12 cellular contexts compared by ENCODE assay signal in the genomic region with DNA sequence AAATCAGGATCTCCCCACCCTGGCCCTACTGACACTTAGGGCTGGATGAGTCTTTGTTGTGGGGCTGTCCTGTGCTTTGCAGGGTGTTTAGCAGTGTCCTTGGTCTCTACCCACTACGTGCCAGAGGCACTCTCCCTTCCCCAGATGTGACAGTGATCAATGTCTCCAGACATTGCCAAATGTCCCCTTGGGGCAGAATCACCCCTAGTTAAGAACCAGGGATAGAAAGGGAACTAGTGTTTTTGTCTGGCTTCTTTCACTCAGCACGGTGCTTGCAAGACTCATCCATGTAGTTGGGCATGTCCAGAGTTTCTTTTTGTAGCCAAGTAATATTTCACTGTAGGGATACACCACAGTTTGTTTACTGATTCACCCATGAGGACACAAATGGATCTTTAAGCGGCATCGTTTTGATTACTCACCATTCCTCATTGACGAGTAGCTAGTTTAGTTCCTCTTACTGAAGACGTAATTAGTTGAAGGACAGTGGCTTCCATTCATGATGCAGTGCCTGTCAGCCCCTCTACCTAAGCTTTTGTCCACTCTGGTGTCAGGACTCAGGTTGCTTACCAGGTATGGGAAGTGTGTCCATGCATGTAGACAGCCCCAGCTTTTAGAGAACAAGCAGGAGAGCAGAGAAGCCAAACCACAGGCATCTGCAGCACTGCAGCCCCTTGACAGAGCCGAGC. TPM values are rescaled to one million over a fixed set of nuclear protein-coding genes. Genes with fewer than 3 reads are reported as not detected.
DNase-seq lines count a peak whose midpoint lies in the region; ATAC-seq and TF ChIP-seq lines count a peak whose summit lies in the region.
"Had no signal": no experiment of that assay in that cellular context is flagged by ENCODE, and none has a peak within 500 bp of the region (broad histone marks: within the 10 kb centered on the region; RNA-seq: fewer than 3 reads in every experiment).

No MANE protein-coding gene starts in this region.

- H3K27me3 ChIP-seq in heart right ventricle (no peaks in the 10 kb centered on the region), mucosa of rectum (ENCODE audit: control insufficient read depth in 2 of 2, insufficient read depth in 2 of 2, low read length in 2 of 2) (no peaks in the 10 kb centered on the region), H7 (ENCODE audit: control insufficient read depth, insufficient read depth, low read length) (no peaks in the 10 kb centered on the region)
- H3K27me3 ChIP-seq: testis had no signal

- H3K4me3 Mint-ChIP-seq in chondrocyte (ENCODE audit: unreplicated experiment), result no peak overlapping the region
- peak overlapping the region; percentile 33 for H3K4me3 Mint-ChIP-seq in type B pancreatic cell

- ATAC-seq in heart right ventricle (no peak), Right ventricle myocardium inferior (no peak), HG03521 (IDR thresholded peaks at IDR 0.05; ENCODE audit: unreplicated experiment) (no peak)

- WGBS in heart right ventricle, 2 donors, result 73 to 75% methylated on average over 7 of the region's 7 CpGs

- intact Hi-C loops in heart right ventricle (cut with DNase I) (loop anchor here in 1 of 10 donors (10.0 kb wide), 1 partner anchor 60 kb away; a partner anchor contains a TSS), Right ventricle myocardium inferior (cut with DNase I) (loop anchor here (2.0 kb wide), 1 partner anchor 60 kb away; no protein-coding TSS in a partner anchor)

- H3K27me3 Mint-ChIP-seq in chondrocyte (ENCODE audit: low read depth) (no peaks in the 10 kb centered on the region), type B pancreatic cell (no peaks in the 10 kb centered on the region)

- peak overlapping the region in 1 of 2 donors; percentile 43 for H3K9ac ChIP-seq in mucosa of rectum (ENCODE audit: low read depth in 1 of 2, low read length in 2 of 2)

- H3K27ac Mint-ChIP-seq in chondrocyte (ENCODE audit: unreplicated experiment) (peak overlapping the region; percentile 95), type B pancreatic cell (peak overlapping the region; percentile 71)

- H3K4me1 ChIP-seq in heart right ventricle (peaks cover 24 to 97% (median 72%) of the 10 kb centered on the region in 9 donors), mucosa of rectum (ENCODE audit: control insufficient read depth in 2 of 2, insufficient read depth in 2 of 2, low read length in 2 of 2) (peaks cover 35 to 52% of the 10 kb centered on the region in 2 donors)

- DNase-seq in heart right ventricle (no peak), Right ventricle myocardium inferior (ENCODE audit: missing footprints) (no peak), chondrocyte (ENCODE audit: low spot score) (no peak), type B pancreatic cell (ENCODE audit: extremely low spot score, unreplicated experiment) (no peak), DMS 273 (lab: John Stamatoyannopoulos, UW; ENCODE audit: unreplicated experiment) (no peak), H7 (no peak)
- DNase-seq: ACHN, GDM1, NCI-H1436 treated with DMSO at 0.1 percent for 48 hours had no signal

- H3K4me1 Mint-ChIP-seq in chondrocyte (ENCODE audit: low read depth) (peaks cover 88% of the 10 kb centered on the region), type B pancreatic cell (ENCODE audit: unreplicated experiment) (peaks cover 27% of the 10 kb centered on the region)

- H3K36me3 Mint-ChIP-seq in chondrocyte (ENCODE audit: low read depth) (peaks cover 15% of the 10 kb centered on the region), type B pancreatic cell (peaks cover 22% of the 10 kb centered on the region)

- H3K27ac ChIP-seq in heart right ventricle, result peak overlapping the region; percentile 38 to 97 (median 85)
- H3K27ac ChIP-seq in mucosa of rectum (ENCODE audit: low read depth in 2 of 2, low read length in 2 of 2), result peak overlapping the region; percentile 93 to 95

- TF ChIP-seq CTCF in heart right ventricle (IDR thresholded peaks at IDR 0.05) (no peak), chondrocyte (IDR thresholded peaks at IDR 0.05) (no peak), type B pancreatic cell (conservative IDR thresholded peaks at IDR 0.05) (no peak)

- H3K9me3 ChIP-seq in heart right ventricle, result no peaks in the 10 kb centered on the region
- H3K9me3 ChIP-seq in mucosa of rectum (ENCODE audit: control insufficient read depth in 2 of 2, low read length in 2 of 2), result no peaks in the 10 kb centered on the region
- H3K9me3 ChIP-seq: testis had no signal

- peaks cover 0 to 94% (median 9%) of the 10 kb centered on the region in 9 donors for H3K36me3 ChIP-seq in heart right ventricle
- H3K36me3 ChIP-seq in mucosa of rectum (ENCODE audit: control insufficient read depth in 2 of 2, insufficient read depth in 2 of 2, low read length in 2 of 2), result peaks cover 26 to 58% of the 10 kb centered on the region in 2 donors
- peaks cover 11% of the 10 kb centered on the region for H3K36me3 ChIP-seq in H7 (replicated peaks; ENCODE audit: control insufficient read depth, insufficient read depth, low read length)

- H3K9me3 Mint-ChIP-seq in chondrocyte (ENCODE audit: low read depth), result no peaks in the 10 kb centered on the region
- no peaks in the 10 kb centered on the region for H3K9me3 Mint-ChIP-seq in type B pancreatic cell

- H3K4me3 ChIP-seq in heart right ventricle, result no peak overlapping the region
- H3K4me3 ChIP-seq in mucosa of rectum (ENCODE audit: low read length in 2 of 2), result no peak overlapping the region
- H3K4me3 ChIP-seq in H7 (ENCODE audit: insufficient read depth, low read depth, low read length), result no peak overlapping the region
- H3K4me3 ChIP-seq: testis had no signal

RNA-seq across cellular contexts. Expression of a gene that starts 26.0 kb away (rescaled TPM):
- total RNA-seq in heart right ventricle (10 to 100 TPM in 2 of 10 donors, 1 to 10 TPM in 8; 4.7 to 11.3 (median 9.0) TPM), Right ventricle myocardium inferior (7.5 TPM), chondrocyte (5.2 to 52.3 TPM (median 5.6 TPM) in 3 replicates), type B pancreatic cell (ENCODE audit: low replicate concordance) (26.4 and 57.8 TPM in 2 replicates)
- 10 to 100 TPM in 1 of 2 donors, 1 to 10 TPM in 1; 4.6 to 17.0 TPM for polyA plus RNA-seq in heart right ventricle
- 0.28 and 0.70 TPM in 2 replicates for total RNA-seq in H7 (2014; rRNA removed; shearing (Covaris generic))

RNA-seq across cellular contexts. Expression of a gene that starts 28.1 kb away (rescaled TPM):
- total RNA-seq in heart right ventricle, result 10 to 100 TPM; 41.7 to 64.4 (median 55.8) TPM
- polyA plus RNA-seq in heart right ventricle, result 100 to 1,000 TPM in 1 of 2 donors, 10 to 100 TPM in 1; 78.4 to 115 TPM
- 47.4 TPM for total RNA-seq in Right ventricle myocardium inferior
- 59.9 to 91.8 TPM (median 67.5 TPM) in 3 replicates for total RNA-seq in chondrocyte
- 88.1 and 89.3 TPM in 2 replicates for total RNA-seq in type B pancreatic cell (ENCODE audit: low replicate concordance)
- 52.9 and 61.3 TPM in 2 replicates for total RNA-seq in H7 (2014; rRNA removed; shearing (Covaris generic))

RNA-seq across cellular contexts. Expression of a gene that starts 28.3 kb away (rescaled TPM):
- 10 to 100 TPM in 8 of 10 donors, 1 to 10 TPM in 2; 9.2 to 14.4 (median 10.7) TPM for total RNA-seq in heart right ventricle
- polyA plus RNA-seq in heart right ventricle, result 10 to 100 TPM in 1 of 2 donors, 1 to 10 TPM in 1; 6.3 to 32.1 TPM
- total RNA-seq in Right ventricle myocardium inferior, result 15.9 TPM
- total RNA-seq in chondrocyte, result 20.4 to 30.4 TPM (median 21.1 TPM) in 3 replicates
- total RNA-seq in type B pancreatic cell (ENCODE audit: low replicate concordance), result 64.7 and 90.4 TPM in 2 replicates
- total RNA-seq in H7 (2014; rRNA removed; shearing (Covaris generic)), result 36.3 and 40.0 TPM in 2 replicates
